In the genomic region with DNA sequence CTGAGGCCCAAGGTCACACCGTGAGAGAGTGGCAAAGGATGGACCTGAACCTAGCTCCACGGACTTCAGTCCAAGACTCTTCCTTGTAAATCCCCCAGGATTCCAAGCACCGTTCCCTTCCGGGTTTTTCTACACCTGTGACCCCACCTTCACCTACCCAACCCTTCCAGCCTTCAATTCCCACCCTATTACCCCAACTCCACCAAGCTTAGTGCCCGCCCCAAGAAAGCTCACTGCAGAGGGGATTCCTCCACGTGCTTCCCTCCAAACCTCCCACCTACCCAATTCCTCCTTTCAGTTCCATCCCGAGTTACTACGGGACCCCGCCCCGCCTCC, we compare ENCODE assay signal across 1 cellular context.
TF ChIP-seq lines count a peak whose summit lies in the region.

No MANE protein-coding gene starts in this region.

TF ChIP-seq in HCT116, 20 proteins besides CTCF, POLR2A, EP300 and RAD21:
- TF ChIP-seq, protein P1, sequence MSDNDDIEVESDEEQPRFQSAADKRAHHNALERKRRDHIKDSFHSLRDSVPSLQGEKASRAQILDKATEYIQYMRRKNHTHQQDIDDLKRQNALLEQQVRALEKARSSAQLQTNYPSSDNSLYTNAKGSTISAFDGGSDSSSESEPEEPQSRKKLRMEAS (IDR thresholded peaks at IDR 0.05), result no peak; the same call in 1 of the 2 replicates
- TF ChIP-seq, protein P2, sequence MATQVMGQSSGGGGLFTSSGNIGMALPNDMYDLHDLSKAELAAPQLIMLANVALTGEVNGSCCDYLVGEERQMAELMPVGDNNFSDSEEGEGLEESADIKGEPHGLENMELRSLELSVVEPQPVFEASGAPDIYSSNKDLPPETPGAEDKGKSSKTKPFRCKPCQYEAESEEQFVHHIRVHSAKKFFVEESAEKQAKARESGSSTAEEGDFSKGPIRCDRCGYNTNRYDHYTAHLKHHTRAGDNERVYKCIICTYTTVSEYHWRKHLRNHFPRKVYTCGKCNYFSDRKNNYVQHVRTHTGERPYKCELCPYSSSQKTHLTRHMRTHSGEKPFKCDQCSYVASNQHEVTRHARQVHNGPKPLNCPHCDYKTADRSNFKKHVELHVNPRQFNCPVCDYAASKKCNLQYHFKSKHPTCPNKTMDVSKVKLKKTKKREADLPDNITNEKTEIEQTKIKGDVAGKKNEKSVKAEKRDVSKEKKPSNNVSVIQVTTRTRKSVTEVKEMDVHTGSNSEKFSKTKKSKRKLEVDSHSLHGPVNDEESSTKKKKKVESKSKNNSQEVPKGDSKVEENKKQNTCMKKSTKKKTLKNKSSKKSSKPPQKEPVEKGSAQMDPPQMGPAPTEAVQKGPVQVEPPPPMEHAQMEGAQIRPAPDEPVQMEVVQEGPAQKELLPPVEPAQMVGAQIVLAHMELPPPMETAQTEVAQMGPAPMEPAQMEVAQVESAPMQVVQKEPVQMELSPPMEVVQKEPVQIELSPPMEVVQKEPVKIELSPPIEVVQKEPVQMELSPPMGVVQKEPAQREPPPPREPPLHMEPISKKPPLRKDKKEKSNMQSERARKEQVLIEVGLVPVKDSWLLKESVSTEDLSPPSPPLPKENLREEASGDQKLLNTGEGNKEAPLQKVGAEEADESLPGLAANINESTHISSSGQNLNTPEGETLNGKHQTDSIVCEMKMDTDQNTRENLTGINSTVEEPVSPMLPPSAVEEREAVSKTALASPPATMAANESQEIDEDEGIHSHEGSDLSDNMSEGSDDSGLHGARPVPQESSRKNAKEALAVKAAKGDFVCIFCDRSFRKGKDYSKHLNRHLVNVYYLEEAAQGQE (IDR thresholded peaks at IDR 0.05; ENCODE audit: low read depth), result no peak
- TF ChIP-seq, protein P3, sequence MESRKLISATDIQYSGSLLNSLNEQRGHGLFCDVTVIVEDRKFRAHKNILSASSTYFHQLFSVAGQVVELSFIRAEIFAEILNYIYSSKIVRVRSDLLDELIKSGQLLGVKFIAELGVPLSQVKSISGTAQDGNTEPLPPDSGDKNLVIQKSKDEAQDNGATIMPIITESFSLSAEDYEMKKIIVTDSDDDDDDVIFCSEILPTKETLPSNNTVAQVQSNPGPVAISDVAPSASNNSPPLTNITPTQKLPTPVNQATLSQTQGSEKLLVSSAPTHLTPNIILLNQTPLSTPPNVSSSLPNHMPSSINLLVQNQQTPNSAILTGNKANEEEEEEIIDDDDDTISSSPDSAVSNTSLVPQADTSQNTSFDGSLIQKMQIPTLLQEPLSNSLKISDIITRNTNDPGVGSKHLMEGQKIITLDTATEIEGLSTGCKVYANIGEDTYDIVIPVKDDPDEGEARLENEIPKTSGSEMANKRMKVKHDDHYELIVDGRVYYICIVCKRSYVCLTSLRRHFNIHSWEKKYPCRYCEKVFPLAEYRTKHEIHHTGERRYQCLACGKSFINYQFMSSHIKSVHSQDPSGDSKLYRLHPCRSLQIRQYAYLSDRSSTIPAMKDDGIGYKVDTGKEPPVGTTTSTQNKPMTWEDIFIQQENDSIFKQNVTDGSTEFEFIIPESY (IDR thresholded peaks at IDR 0.05; ENCODE audit: extremely low read depth, insufficient replicate concordance, low read length), result peak; percentile 80
- TF ChIP-seq POLR2AphosphoS5 (IDR thresholded peaks at IDR 0.05; ENCODE audit: low read depth, low read length), result no peak
- TF ChIP-seq JUND (IDR thresholded peaks at IDR 0.05), result no peak
- no peak for TF ChIP-seq EZH2 (IDR thresholded peaks at IDR 0.05)
- no peak for TF ChIP-seq EZH2phosphoT487 (IDR thresholded peaks at IDR 0.05; ENCODE audit: borderline replicate concordance)
- 0 out of 2 replicates have a peak, but pooled peaks have one; percentile 43 for TF ChIP-seq SP1 (IDR thresholded peaks at IDR 0.05; ENCODE audit: low read depth)
- no peak for TF ChIP-seq FOSL1 (IDR thresholded peaks at IDR 0.05; ENCODE audit: low read depth)
- no peak for TF ChIP-seq TCF7L2 (IDR thresholded peaks at IDR 0.05; ENCODE audit: borderline replicate concordance, extremely low read depth, insufficient read depth, insufficient read length)
- TF ChIP-seq SRF (IDR thresholded peaks at IDR 0.05; ENCODE audit: low read depth), result no peak
- TF ChIP-seq EGR1 (IDR thresholded peaks at IDR 0.05; ENCODE audit: low read depth), result no peak
- no peak for TF ChIP-seq ZFX (IDR thresholded peaks at IDR 0.05)
- TF ChIP-seq ZNF274 (IDR thresholded peaks at IDR 0.05; ENCODE audit: low read depth, low read length), result no peak
- no peak for TF ChIP-seq SIN3A (IDR thresholded peaks at IDR 0.05; ENCODE audit: low read depth)
- TF ChIP-seq, protein P4, sequence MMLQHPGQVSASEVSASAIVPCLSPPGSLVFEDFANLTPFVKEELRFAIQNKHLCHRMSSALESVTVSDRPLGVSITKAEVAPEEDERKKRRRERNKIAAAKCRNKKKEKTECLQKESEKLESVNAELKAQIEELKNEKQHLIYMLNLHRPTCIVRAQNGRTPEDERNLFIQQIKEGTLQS (IDR thresholded peaks at IDR 0.05), result no peak
- no peak for TF ChIP-seq YY1 (IDR thresholded peaks at IDR 0.05; ENCODE audit: extremely low read depth, insufficient replicate concordance, low read depth, low read length)
- TF ChIP-seq CEBPB (IDR thresholded peaks at IDR 0.05; ENCODE audit: low read depth), result no peak
- TF ChIP-seq CBX3 (IDR thresholded peaks at IDR 0.05; ENCODE audit: low read depth), result no peak
- TF ChIP-seq ELF1 (IDR thresholded peaks at IDR 0.05; ENCODE audit: borderline replicate concordance, low read depth), result peak; percentile 75
